ENCODE assay signal across 10 cellular contexts in the genomic region with DNA sequence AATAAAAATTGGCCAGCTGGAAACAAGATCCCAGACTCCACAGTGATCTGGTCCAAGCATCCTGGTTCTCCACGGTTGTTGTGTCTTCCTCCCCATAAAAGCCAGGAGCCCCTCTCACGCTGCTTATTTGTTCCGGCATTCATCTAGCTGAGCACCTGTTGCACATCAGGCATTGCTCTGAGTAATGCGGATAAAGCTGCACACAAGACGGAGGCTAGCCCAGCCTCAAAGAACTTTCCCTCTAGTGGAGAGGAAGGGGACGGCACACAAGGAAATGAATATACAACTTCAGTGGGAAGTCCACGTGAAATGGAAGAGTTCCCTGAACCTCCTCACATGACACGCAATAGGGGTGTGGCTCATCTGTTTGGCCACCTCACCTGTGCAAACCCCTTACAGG. TPM values are rescaled to one million over a fixed set of nuclear protein-coding genes. Genes with fewer than 3 reads are reported as not detected.
DNase-seq lines count a peak whose midpoint lies in the region; ATAC-seq and TF ChIP-seq lines count a peak whose summit lies in the region.
"Had no signal": no experiment of that assay in that cellular context is flagged by ENCODE, and none has a peak within 500 bp of the region (broad histone marks: within the 10 kb centered on the region; RNA-seq: fewer than 3 reads in every experiment).

No MANE protein-coding gene starts in this region.

- no peaks in the 10 kb centered on the region for H3K36me3 Mint-ChIP-seq in T-cell

- no TSS peak for BruUV-seq in A673 (replicated peaks; lab: Mats Ljungman, UMichigan)

- H3K4me1 Mint-ChIP-seq in T-cell: no peaks in the 10 kb centered on the region

- intact Hi-C loops in A673 (cut with micrococcal nuclease; ENCODE audit: unreplicated experiment): no loop called here

- H3K9me3 ChIP-seq in A673 (ENCODE audit: low read depth, low read length, poor library complexity, severe bottlenecking) (no peaks in the 10 kb centered on the region), SJCRH30 (replicated peaks) (0 out of 2 replicates have a peak, but pooled peaks cover 3% of the 10 kb centered on the region)

- H3K9me3 Mint-ChIP-seq in T-cell: no peaks in the 10 kb centered on the region

- H3K36me3 ChIP-seq in A673 (ENCODE audit: insufficient read depth, low read length, poor library complexity, severe bottlenecking): no peaks in the 10 kb centered on the region
- no peaks in the 10 kb centered on the region for H3K36me3 ChIP-seq in SJCRH30

- H3K27ac Mint-ChIP-seq in T-cell: peak overlapping the region in 1 of 2 donors; percentile 14

- DNase-seq in A673 (ENCODE audit: low spot score): peak; percentile 33
- peak; percentile 9 for DNase-seq in GM12865 (ENCODE audit: low read depth)
- DNase-seq in SJCRH30: peak; percentile 91 to 97
- peak; percentile 41 for DNase-seq in glomerular visceral epithelial cell (ENCODE audit: extremely low spot score)
- no peak for DNase-seq in T-cell
- DNase-seq in NCI-H2029 treated with DMSO at 0.1 percent for 48 hours (lab: John Stamatoyannopoulos, UW): no peak
- DNase-seq: GF-D8, T-helper 9 cell had no signal

- H3K27ac ChIP-seq in A673 (ENCODE audit: low read depth, low read length, poor library complexity, severe bottlenecking) (no peak overlapping the region), SJCRH30 (peak overlapping the region; percentile 55)

- H3K4me1 ChIP-seq in A673 (ENCODE audit: insufficient read depth, low read length, poor library complexity, severe bottlenecking) (no peaks in the 10 kb centered on the region), SJCRH30 (peaks cover 20% of the 10 kb centered on the region)

- H3K27me3 ChIP-seq in A673 (replicated peaks; ENCODE audit: insufficient read depth, low read depth, low read length, poor library complexity): peaks cover 9% of the 10 kb centered on the region
- H3K27me3 ChIP-seq in SJCRH30: no peaks in the 10 kb centered on the region

- CTCF ChIA-PET in A673 (lab: Charles Lee) (no interaction called here), T-cell (lab: Charles Lee) (interaction anchor here in 1 of 2 donors (0.7 kb wide), 1 partner anchor 137 kb away, joined by 7 read pairs; no protein-coding TSS in a partner anchor)

- no peak overlapping the region for H3K4me3 ChIP-seq in A673 (ENCODE audit: low read depth, low read length, poor library complexity, severe bottlenecking)
- no peak overlapping the region for H3K4me3 ChIP-seq in GM12865 (ENCODE audit: low read depth, low read length)
- no peak overlapping the region for H3K4me3 ChIP-seq in SJCRH30

- no peak for ATAC-seq in GM21390 (IDR thresholded peaks at IDR 0.05; ENCODE audit: unreplicated experiment)
- no peak for ATAC-seq in T-cell (replicated peaks in 1 of 4)
- no peak for ATAC-seq in GM19455 (IDR thresholded peaks at IDR 0.05; ENCODE audit: unreplicated experiment)

- peaks cover 6 to 7% of the 10 kb centered on the region in 2 donors for H3K27me3 Mint-ChIP-seq in T-cell

- peak; percentile 56 for TF ChIP-seq CTCF in A673 (conservative IDR thresholded peaks at IDR 0.05; ENCODE audit: low read depth, low read length)
- TF ChIP-seq CTCF in GM12865 (IDR thresholded peaks at IDR 0.05; ENCODE audit: insufficient read depth, low read depth, low read length, missing control alignments): peak; percentile 25

- no peak overlapping the region for H3K4me3 Mint-ChIP-seq in T-cell

- POLR2A ChIA-PET in A673 (lab: Charles Lee; ENCODE audit: low non-redundant PET): no interaction called here
- POLR2A ChIA-PET in T-cell (lab: Charles Lee): no interaction called here

RNA-seq across cellular contexts. Expression of a gene that starts 30.3 kb away (rescaled TPM):
- 32.1 and 34.4 TPM in 2 replicates for total RNA-seq in A673 (2021)
- total RNA-seq in SJCRH30 (2014; rRNA removed; shearing (Covaris generic)): 85.9 and 90.7 TPM in 2 replicates
- total RNA-seq in T-cell: 10 to 100 TPM; 22.1 to 60.0 (median 24.4) TPM

RNA-seq across cellular contexts. Expression of a gene that starts 41.7 kb away (rescaled TPM):
- total RNA-seq in A673 (2021) (13.7 and 14.0 TPM in 2 replicates), T-cell (10 to 100 TPM; 10.2 to 35.1 (median 13.1) TPM)
- 31.8 and 32.2 TPM in 2 replicates for total RNA-seq in SJCRH30 (2014; rRNA removed; shearing (Covaris generic))

Comparison
In these comparisons a context has a peak if more than half of its experiments do, and no peak if none do; other contexts are left out.
1. DNase-seq: peak in A673 (single experiment), GM12865 (single experiment), SJCRH30 (2 of 2) and glomerular visceral epithelial cell (single experiment); none in T-cell (0 of 34) and NCI-H2029 treated with DMSO at 0.1 percent for 48 hours (single experiment).